17 cellular contexts compared by ENCODE assay signal in the genomic region with DNA sequence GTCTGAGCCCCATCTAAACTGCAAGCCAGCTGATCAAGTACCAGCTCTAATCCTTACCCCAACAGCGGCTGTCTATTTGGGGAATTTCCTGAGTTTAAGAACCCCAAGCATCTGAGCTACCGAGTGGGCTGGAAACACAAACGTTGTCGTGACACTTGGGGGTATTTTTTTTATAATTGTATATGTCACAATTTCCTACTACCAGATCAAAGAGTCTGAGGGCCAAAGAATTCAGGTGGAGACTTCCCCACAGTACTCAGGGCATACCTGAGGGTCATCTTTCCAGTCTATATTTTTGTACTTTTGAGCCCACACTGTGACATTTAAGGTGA. TPM values are rescaled to one million over a fixed set of nuclear protein-coding genes. Genes with fewer than 3 reads are reported as not detected.
DNase-seq lines count a peak whose midpoint lies in the region; ATAC-seq, FAIRE-seq and TF ChIP-seq lines count a peak whose summit lies in the region.
"Had no signal": no experiment of that assay in that cellular context is flagged by ENCODE, and none has a peak within 500 bp of the region (broad histone marks: within the 10 kb centered on the region; RNA-seq: fewer than 3 reads in every experiment).

No MANE protein-coding gene starts in this region.

- H3K9me2 ChIP-seq in SK-N-SH (no peaks in the 10 kb centered on the region), PC-3 (replicated peaks; ENCODE audit: low read length) (no peaks in the 10 kb centered on the region)

- TF ChIP-seq POLR2A in body of pancreas (IDR thresholded peaks at IDR 0.05): no peak

- peak overlapping the region in 1 of 2 experiments; percentile 66; a peak in 1 of 4 replicates for H3K27ac ChIP-seq in SK-N-SH (ENCODE audit: low read depth in 2 of 2, low read length in 1 of 2)
- peak overlapping the region; percentile 38; the same call in 1 of the 2 replicates for H3K27ac ChIP-seq in BLaER1
- peak overlapping the region; percentile 77 for H3K27ac ChIP-seq in PC-3 (ENCODE audit: low read length)
- H3K27ac ChIP-seq in body of pancreas: peak overlapping the region in 3 of 4 donors; percentile 6 to 39 (median 11)
- H3K27ac ChIP-seq: 22Rv1, sigmoid colon, transverse colon had no signal

- no peak for TF ChIP-seq EP300 in SK-N-SH (IDR thresholded peaks at IDR 0.05; ENCODE audit: borderline replicate concordance in 1 of 2, low read depth in 1 of 2, low read length in 1 of 2)

- TF ChIP-seq CTCF in SK-N-SH (IDR thresholded peaks at IDR 0.05): no peak
- no peak for TF ChIP-seq CTCF in PC-3 (conservative IDR thresholded peaks at IDR 0.05; ENCODE audit: low read depth, low read length)
- TF ChIP-seq CTCF in body of pancreas (IDR thresholded peaks at IDR 0.05): no peak
- TF ChIP-seq CTCF in nephron progenitor cell (IDR thresholded peaks at IDR 0.05): no peak

- H3K9ac ChIP-seq in SK-N-SH: peak overlapping the region; percentile 1; the same call in 1 of the 2 replicates
- no peak overlapping the region for H3K9ac ChIP-seq in BLaER1
- H3K9ac ChIP-seq in PC-3 (ENCODE audit: low read length): peak overlapping the region; percentile 18; the same call in 1 of the 2 replicates

- no peak overlapping the region for H3K4me3 ChIP-seq in SK-N-SH (ENCODE audit: low read depth in 2 of 2, low read length in 1 of 2)
- no peak overlapping the region for H3K4me3 ChIP-seq in BLaER1
- peak overlapping the region; percentile 36; the same call in 1 of the 2 replicates for H3K4me3 ChIP-seq in PC-3 (ENCODE audit: low read length)
- no peak overlapping the region for H3K4me3 ChIP-seq in body of pancreas
- H3K4me3 ChIP-seq: sigmoid colon, transverse colon had no signal

- H3K9me3 ChIP-seq in SK-N-SH (no peaks in the 10 kb centered on the region), BLaER1 (peaks cover 16% of the 10 kb centered on the region), PC-3 (ENCODE audit: low read length) (no peaks in the 10 kb centered on the region), body of pancreas (no peaks in the 10 kb centered on the region)
- H3K9me3 ChIP-seq: sigmoid colon, transverse colon had no signal

- CTCF ChIA-PET in SK-N-SH (lab: Yijun Ruan, JAX): interaction anchor here (1.3 to 4.3 kb wide), 2 partner anchors 26 to 43 kb away, joined by 3 to 29 read pairs; no protein-coding TSS in a partner anchor
- CTCF ChIA-PET in PC-3 (lab: Charles Lee): no interaction called here

- peaks cover 18% of the 10 kb centered on the region for H3K9me3 Mint-ChIP-seq in nephron progenitor cell
- H3K9me3 Mint-ChIP-seq: naive thymus-derived CD4-positive, alpha-beta T cell had no signal

- peaks cover 9% of the 10 kb centered on the region for H3F3A ChIP-seq in SK-N-SH (replicated peaks; ENCODE audit: insufficient read depth)
- H3F3A ChIP-seq in PC-3 (ENCODE audit: low read length, unreplicated experiment): no peaks in the 10 kb centered on the region

- H3K4me1 Mint-ChIP-seq in nephron progenitor cell: peaks cover 25% of the 10 kb centered on the region

- intact Hi-C loops in PC-3 (cut with micrococcal nuclease): loop anchor here (5.0 kb wide), 1 partner anchor 42 kb away; a partner anchor contains a TSS
- intact Hi-C loops in body of pancreas (cut with DNase I): no loop called here

- H3K36me3 ChIP-seq in SK-N-SH (replicated peaks in 1 of 2; ENCODE audit: control insufficient read depth in 1 of 2, insufficient read depth in 2 of 2, low read length in 1 of 2) (no peaks in the 10 kb centered on the region), BLaER1 (no peaks in the 10 kb centered on the region), PC-3 (ENCODE audit: low read depth, low read length) (no peaks in the 10 kb centered on the region), body of pancreas (replicated peaks in 1 of 2; ENCODE audit: insufficient read depth in 1 of 2, low read depth in 2 of 2) (no peaks in the 10 kb centered on the region)
- H3K36me3 ChIP-seq: sigmoid colon, transverse colon had no signal

- H3K27me3 Mint-ChIP-seq in nephron progenitor cell (ENCODE audit: low read depth, poor library complexity): peaks cover 8% of the 10 kb centered on the region
- H3K27me3 Mint-ChIP-seq: naive thymus-derived CD4-positive, alpha-beta T cell had no signal

- 59% methylated on average over 4 of the region's 4 CpGs for WGBS in SK-N-SH (ENCODE audit: low lambda C conversion rate)
- 58 to 68% methylated on average over 4 of the region's 4 CpGs for WGBS in body of pancreas, 2 donors

- H4K20me1 ChIP-seq in SK-N-SH (ENCODE audit: insufficient read depth) (no peaks in the 10 kb centered on the region), BLaER1 (no peaks in the 10 kb centered on the region), PC-3 (ENCODE audit: low read length) (no peaks in the 10 kb centered on the region)

- H3K4me1 ChIP-seq in SK-N-SH (ENCODE audit: control insufficient read depth in 1 of 2, insufficient read depth in 2 of 2, low read depth in 1 of 2, low read length in 1 of 2) (peaks cover 0 to 18% of the 10 kb centered on the region in 2 experiments; a peak in 3 of 4 replicates), BLaER1 (peaks cover 62% of the 10 kb centered on the region), PC-3 (ENCODE audit: insufficient read depth, low read length) (peaks cover 45% of the 10 kb centered on the region), body of pancreas (peaks cover 37% of the 10 kb centered on the region)

- H3K79me2 ChIP-seq in SK-N-SH (ENCODE audit: insufficient read depth): no peaks in the 10 kb centered on the region
- H3K79me2 ChIP-seq in PC-3 (ENCODE audit: low read length): peaks cover 2% of the 10 kb centered on the region; the same call in 1 of the 2 replicates

- H2AFZ ChIP-seq in SK-N-SH (ENCODE audit: low read depth): no peak overlapping the region
- H2AFZ ChIP-seq in PC-3 (ENCODE audit: low read length): no peak overlapping the region

- TF ChIP-seq RAD21 in SK-N-SH (IDR thresholded peaks at IDR 0.05; ENCODE audit: low read length): no peak

- no peak; the same call in 2 of the 3 replicates for ATAC-seq in SK-N-SH treated with all-trans-retinoic acid at 6 μM for 48 hours
- ATAC-seq in PC-3: no peak
- ATAC-seq in body of pancreas: no peak
- ATAC-seq: naive thymus-derived CD4-positive, alpha-beta T cell had no signal

- no peak for FAIRE-seq in urothelium cell line (lab: Jason Lieb, UNC)

- H3K4me3 Mint-ChIP-seq in nephron progenitor cell: no peak overlapping the region

- no TSS peak for BruUV-seq in PC-3 (replicated peaks; lab: Mats Ljungman, UMichigan)

- no peak for DNase-seq in SK-N-SH
- DNase-seq in PC-3: no peak
- DNase-seq in body of pancreas: no peak
- no peak for DNase-seq in urothelium cell line (ENCODE audit: low spot score)
- no peak for DNase-seq in COR-L47 (lab: John Stamatoyannopoulos, UW)
- DNase-seq in nephron progenitor cell: no peak
- DNase-seq: activated CD4-positive, alpha-beta T cell treated with anti-CD3 and anti-CD28 coated beads for 4 hours; cerebellar nuclear complex; effector CD8-positive, alpha-beta T cell; naive thymus-derived CD4-positive, alpha-beta T cell; NCI-H526 treated with DMSO at 0.1 percent for 48 hours; sigmoid colon; stimulated activated naive CD4-positive, alpha-beta T cell treated with Interleukin-2 at 50 U/mL for 16 hours; transverse colon had no signal

- H3K36me3 Mint-ChIP-seq in nephron progenitor cell (ENCODE audit: low read depth): no peaks in the 10 kb centered on the region

- H3K27me3 ChIP-seq in SK-N-SH (ENCODE audit: insufficient read depth) (no peaks in the 10 kb centered on the region), BLaER1 (no peaks in the 10 kb centered on the region), PC-3 (ENCODE audit: low read length) (no peaks in the 10 kb centered on the region), body of pancreas (no peaks in the 10 kb centered on the region)
- H3K27me3 ChIP-seq: sigmoid colon, transverse colon had no signal

- H3K27ac Mint-ChIP-seq in nephron progenitor cell: no peak overlapping the region

- POLR2A ChIA-PET in SK-N-SH (lab: Yijun Ruan, JAX): no interaction called here
- POLR2A ChIA-PET in PC-3 (lab: Charles Lee; ENCODE audit: unreplicated experiment): no interaction called here

- peak overlapping the region; percentile 26; the same call in 1 of the 2 replicates for H3K4me2 ChIP-seq in SK-N-SH
- peak overlapping the region; percentile 91 for H3K4me2 ChIP-seq in BLaER1
- H3K4me2 ChIP-seq in PC-3 (ENCODE audit: low read length): peak overlapping the region; percentile 80

TF ChIP-seq in SK-N-SH, 30 proteins besides CTCF, POLR2A, EP300 and RAD21 (continues in another document):
- TF ChIP-seq RFX5 (IDR thresholded peaks at IDR 0.05; ENCODE audit: low read length) (no peak), MXI1 (IDR thresholded peaks at IDR 0.05; ENCODE audit: low read depth, low read length) (no peak), RXRA (IDR thresholded peaks at IDR 0.05; ENCODE audit: borderline replicate concordance, low read depth) (no peak), RCOR1 (IDR thresholded peaks at IDR 0.05; ENCODE audit: low read length) (no peak)

TF ChIP-seq in SK-N-SH treated with all-trans-retinoic acid at 6 μM for 48 hours, 23 proteins besides CTCF, POLR2A, EP300 and RAD21 (continues in another document):
- TF ChIP-seq ZFP3 (CRISPR knock-in tag; IDR thresholded peaks at IDR 0.05) (no peak), ZNF8 (CRISPR knock-in tag; IDR thresholded peaks at IDR 0.05) (no peak), TOX (CRISPR knock-in tag; IDR thresholded peaks at IDR 0.05; ENCODE audit: borderline replicate concordance) (no peak), TCF4 (CRISPR knock-in tag; IDR thresholded peaks at IDR 0.05; ENCODE audit: borderline replicate concordance) (no peak)
- TF ChIP-seq, protein P1, sequence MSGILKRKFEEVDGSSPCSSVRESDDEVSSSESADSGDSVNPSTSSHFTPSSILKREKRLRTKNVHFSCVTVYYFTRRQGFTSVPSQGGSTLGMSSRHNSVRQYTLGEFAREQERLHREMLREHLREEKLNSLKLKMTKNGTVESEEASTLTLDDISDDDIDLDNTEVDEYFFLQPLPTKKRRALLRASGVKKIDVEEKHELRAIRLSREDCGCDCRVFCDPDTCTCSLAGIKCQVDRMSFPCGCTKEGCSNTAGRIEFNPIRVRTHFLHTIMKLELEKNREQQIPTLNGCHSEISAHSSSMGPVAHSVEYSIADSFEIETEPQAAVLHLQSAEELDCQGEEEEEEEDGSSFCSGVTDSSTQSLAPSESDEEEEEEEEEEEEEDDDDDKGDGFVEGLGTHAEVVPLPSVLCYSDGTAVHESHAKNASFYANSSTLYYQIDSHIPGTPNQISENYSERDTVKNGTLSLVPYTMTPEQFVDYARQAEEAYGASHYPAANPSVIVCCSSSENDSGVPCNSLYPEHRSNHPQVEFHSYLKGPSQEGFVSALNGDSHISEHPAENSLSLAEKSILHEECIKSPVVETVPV (CRISPR knock-in tag; IDR thresholded peaks at IDR 0.05): no peak

RNA-seq across cellular contexts. Expression of a gene that starts 42.8 kb away (rescaled TPM):
- polyA plus RNA-seq in SK-N-SH (2012; rRNA removed): 221 and 279 TPM in 2 replicates
- 275 and 326 TPM in 2 replicates for polyA plus RNA-seq in SK-N-SH (2012; cell fraction: cytosol; rRNA removed)
- 88.1 and 137 TPM in 2 replicates for polyA plus RNA-seq in SK-N-SH (2012; cell fraction: nucleus; rRNA removed)
- total RNA-seq in PC-3 (2014; rRNA removed) (198 and 245 TPM in 2 replicates), body of pancreas (1 to 10 TPM; 5.7 to 6.6 TPM)

RNA-seq across cellular contexts. Expression of a gene that starts 45.6 kb away (rescaled TPM):
- 22.3 and 28.3 TPM in 2 replicates for polyA plus RNA-seq in SK-N-SH (2012; rRNA removed)
- 38.0 and 59.3 TPM in 2 replicates for polyA plus RNA-seq in SK-N-SH (2012; cell fraction: cytosol; rRNA removed)
- polyA plus RNA-seq in SK-N-SH (2012; cell fraction: nucleus; rRNA removed): 9.5 and 24.0 TPM in 2 replicates
- total RNA-seq in PC-3 (2014; rRNA removed) (20.6 and 33.3 TPM in 2 replicates), body of pancreas (10 to 100 TPM; 18.8 to 42.8 TPM)

Comparison
In these comparisons a context has a peak if more than half of its experiments do, and no peak if none do; other contexts are left out.
1. H3K4me2 ChIP-seq: peak in every context shown above with its lines; median percentile 91 in BLaER1; 80 in PC-3; 26 in SK-N-SH.
2. RNA of a gene that starts 42.8 kb away (total RNA-seq): 198 to 245 TPM in PC-3; 5.7 to 6.6 TPM in body of pancreas; every median in the first group is over 10 times any median in the second.